Comparison of ENCODE assay signal across 1 cellular context in the genomic region with DNA sequence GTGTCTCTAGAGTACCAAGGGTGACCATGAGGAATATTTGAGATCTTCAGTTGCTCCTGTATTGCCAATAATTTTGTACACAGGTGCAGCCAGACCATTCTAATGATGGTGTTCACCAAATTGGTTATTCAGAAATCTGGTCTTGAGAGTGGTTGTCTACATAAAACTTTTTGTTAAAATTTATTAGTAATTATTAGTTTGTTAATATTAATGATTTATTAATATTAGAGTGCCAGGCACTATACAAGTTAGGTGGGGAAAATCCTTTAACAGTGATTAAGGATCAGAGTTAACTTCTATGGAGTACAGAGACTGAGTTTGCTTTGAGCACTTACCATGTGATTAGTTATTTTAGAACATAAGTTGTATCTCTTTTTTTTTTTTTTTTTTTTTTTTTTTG.
TF ChIP-seq lines count a peak whose summit lies in the region.

No MANE protein-coding gene starts in this region.

TF ChIP-seq in K562, 482 proteins besides CTCF, POLR2A, EP300 and RAD21:
- TF ChIP-seq CREM (IDR thresholded peaks at IDR 0.05; ENCODE audit: low read depth): no peak
- TF ChIP-seq MCM7 (IDR thresholded peaks at IDR 0.05): peak in 1 of 2 experiments; percentile 37; a peak in 1 of 4 replicates
- no peak for TF ChIP-seq GMEB1 (CRISPR knock-in tag; IDR thresholded peaks at IDR 0.05)
- TF ChIP-seq DACH1 (IDR thresholded peaks at IDR 0.05; ENCODE audit: partially characterized antibody): peak; percentile 95
